ENCODE assay signal across 18 cellular contexts in genomic region chr11:93407777-93408401, GRCh38.
A peak's percentile ranks its signal among the peaks of the same experiment; 100 is the strongest.
DNase-seq lines count a peak whose midpoint lies in the region; ATAC-seq and TF ChIP-seq lines count a peak whose summit lies in the region.
"Had no signal": no experiment of that assay in that cellular context is flagged by ENCODE, and none has a peak within 500 bp of the region (broad histone marks: within the 10 kb centered on the region; RNA-seq: fewer than 3 reads in every experiment).

No MANE protein-coding gene starts in this region.

- TF ChIP-seq RAD21 in IMR-90 (IDR thresholded peaks at IDR 0.05; ENCODE audit: low read length), result no peak

- H3K56ac ChIP-seq in IMR-90 (ENCODE audit: extremely low read depth, insufficient read depth, low read length), result no peak overlapping the region

- TF ChIP-seq CTCF in IMR-90 (conservative IDR thresholded peaks at IDR 0.05; ENCODE audit: low read depth, low read length) (no peak), RWPE1 (conservative IDR thresholded peaks at IDR 0.05; ENCODE audit: low read depth) (no peak), fibroblast of villous mesenchyme (IDR thresholded peaks at IDR 0.05; ENCODE audit: insufficient read depth, low read depth, low read length) (no peak), esophagus squamous epithelium (IDR thresholded peaks at IDR 0.05) (no peak), GM10248 (IDR thresholded peaks at IDR 0.05; ENCODE audit: control extremely low read depth, extremely low read depth, low read depth, missing control alignments) (no peak)

- peak; percentile 0 for DNase-seq in NK-92 treated with Interleukin-12 subunit alpha and Interleukin-12 subunit beta, amount 100 ng/mL, for 24 hours (lab: John Stamatoyannopoulos, UW)
- DNase-seq in NK-92 (lab: John Stamatoyannopoulos, UW; ENCODE audit: unreplicated experiment), result no peak
- peak; percentile 0 for DNase-seq in IMR-90
- DNase-seq in RWPE1 (ENCODE audit: low spot score), result peak; percentile 5
- DNase-seq in fibroblast of villous mesenchyme (ENCODE audit: low read depth), result peak; percentile 17
- no peak for DNase-seq in esophagus squamous epithelium (lab: John Stamatoyannopoulos, UW)
- DNase-seq in GM10248 (ENCODE audit: extremely low spot score), result no peak
- no peak for DNase-seq in T-helper 17 cell
- DNase-seq: brain microvascular endothelial cell, DMS153, H7, kidney glomerular epithelial cell, NCI-H1930, PC-3 had no signal

- no CpG with 5 or more reads among the region's 2 CpGs for WGBS in IMR-90 (ENCODE audit: extremely low coverage in 2 of 2, insufficient read length in 1 of 2), 2 experiments
- WGBS in esophagus squamous epithelium, 2 donors, result 70 to 84% methylated on average over 2 of the region's 2 CpGs

- POLR2A ChIA-PET in IMR-90 (lab: Charles Lee; ENCODE audit: unreplicated experiment), result no interaction called here
- POLR2A ChIA-PET in RWPE1 (lab: Yijun Ruan, JAX; ENCODE audit: low non-redundant PET), result no interaction called here
- POLR2A ChIA-PET in GM10248 (lab: Yijun Ruan, JAX), result no interaction called here

- no peaks in the 10 kb centered on the region for H3K4me1 ChIP-seq in IMR-90 (ENCODE audit: control insufficient read depth, insufficient read depth, low read length)
- H3K4me1 ChIP-seq in esophagus squamous epithelium, result no peaks in the 10 kb centered on the region

- no peak overlapping the region for H3K27ac ChIP-seq in IMR-90 (ENCODE audit: insufficient read depth, low read length)
- no peak overlapping the region for H3K27ac ChIP-seq in RWPE1
- H3K27ac ChIP-seq in esophagus squamous epithelium, result no peak overlapping the region
- H3K27ac ChIP-seq: brain microvascular endothelial cell, C4-2B, neural progenitor cell, SK-N-MC had no signal

- H2BK15ac ChIP-seq in IMR-90 (ENCODE audit: low read depth, low read length), result no peak overlapping the region

- no peak overlapping the region for H3K14ac ChIP-seq in IMR-90 (replicated peaks; ENCODE audit: low read depth, low read length)

- intact Hi-C loops in IMR-90 (cut with micrococcal nuclease), result no loop called here
- intact Hi-C loops in esophagus squamous epithelium (cut with DNase I), result no loop called here

- H3K27me3 ChIP-seq in IMR-90 (ENCODE audit: control insufficient read depth, insufficient read depth, low read length), result no peaks in the 10 kb centered on the region; the same call in 1 of the 2 replicates
- H3K27me3 ChIP-seq in esophagus squamous epithelium, result no peaks in the 10 kb centered on the region
- H3K27me3 ChIP-seq: brain microvascular endothelial cell, neural progenitor cell had no signal

- in situ Hi-C loops in IMR-90 (cut with MboI; ENCODE audit: low sequenced_read_pairs), result no loop called here

- H3K9ac ChIP-seq in IMR-90 (ENCODE audit: low read depth, low read length), result no peak overlapping the region
- H3K9ac ChIP-seq: neural progenitor cell had no signal

- H3K36me3 ChIP-seq in IMR-90 (ENCODE audit: control insufficient read depth, insufficient read depth, low read length) (no peaks in the 10 kb centered on the region), esophagus squamous epithelium (no peaks in the 10 kb centered on the region)
- H3K36me3 ChIP-seq: brain microvascular endothelial cell, neural progenitor cell had no signal

- no peak overlapping the region for H3K4me3 Mint-ChIP-seq in T-helper 17 cell
- H3K4me3 Mint-ChIP-seq: activated naive CD8-positive, alpha-beta T cell; neural progenitor cell had no signal

- no peak overlapping the region for H3K27ac Mint-ChIP-seq in T-helper 17 cell
- H3K27ac Mint-ChIP-seq: activated naive CD8-positive, alpha-beta T cell; neural progenitor cell had no signal

- H3K4me3 ChIP-seq in IMR-90 (ENCODE audit: insufficient read depth, low read depth, low read length) (no peak overlapping the region), fibroblast of villous mesenchyme (ENCODE audit: low read depth, low read length) (no peak overlapping the region), esophagus squamous epithelium (no peak overlapping the region)
- H3K4me3 ChIP-seq: neural progenitor cell, SK-N-MC had no signal

- ATAC-seq in IMR-90 (ENCODE audit: low read depth) (no peak), T-helper 17 cell (no peak)
- ATAC-seq: PC-3 had no signal

- no TSS peak for BruUV-seq in IMR-90 (replicated peaks; lab: Mats Ljungman, UMichigan)

- no peak overlapping the region for H2AK9ac ChIP-seq in IMR-90 (replicated peaks; ENCODE audit: low read depth, low read length, poor library complexity)

- TF ChIP-seq POLR2A in IMR-90 (IDR thresholded peaks at IDR 0.05; ENCODE audit: low read depth, low read length), result no peak
- no peak for TF ChIP-seq POLR2A in esophagus squamous epithelium (IDR thresholded peaks at IDR 0.05)

- H2AK5ac ChIP-seq in IMR-90 (ENCODE audit: low read depth, low read length), result no peak overlapping the region

- H4K8ac ChIP-seq in IMR-90 (ENCODE audit: low read depth in 2 of 2, low read length in 2 of 2), result no peak overlapping the region

- H3K27me3 Mint-ChIP-seq in T-helper 17 cell, result no peaks in the 10 kb centered on the region

- dilution Hi-C loops in IMR-90 (cut with HindIII; ENCODE audit: low sequenced_read_pairs, unreplicated experiment), result no loop called here

- no peaks in the 10 kb centered on the region for H4K20me1 ChIP-seq in IMR-90 (ENCODE audit: insufficient read depth, low read length)

- no peak overlapping the region for H2BK120ac ChIP-seq in IMR-90 (ENCODE audit: low read depth, low read length)

- H3K18ac ChIP-seq in IMR-90 (ENCODE audit: low read depth, low read length), result no peak overlapping the region

- no peak overlapping the region for H3K4ac ChIP-seq in IMR-90 (ENCODE audit: low read depth, low read length)

- no peaks in the 10 kb centered on the region for H3K4me1 Mint-ChIP-seq in T-helper 17 cell

- H3K4me2 ChIP-seq in IMR-90 (ENCODE audit: low read depth, low read length), result no peak overlapping the region
- H3K4me2 ChIP-seq: neural progenitor cell had no signal

- CTCF ChIA-PET in IMR-90 (lab: Yijun Ruan, JAX), result no interaction called here
- CTCF ChIA-PET in RWPE1 (lab: Yijun Ruan, JAX), result no interaction called here
- CTCF ChIA-PET in GM10248 (lab: Yijun Ruan, JAX), result no interaction called here

- H4K91ac ChIP-seq in IMR-90 (ENCODE audit: insufficient read depth, low read depth, low read length), result no peak overlapping the region

- no peak overlapping the region for H4K5ac ChIP-seq in IMR-90 (ENCODE audit: low read depth, low read length)

- H2AFZ ChIP-seq in IMR-90 (replicated peaks; ENCODE audit: low read length, poor library complexity), result no peak overlapping the region
- H2AFZ ChIP-seq: neural progenitor cell had no signal

- H3K9me3 ChIP-seq in IMR-90 (ENCODE audit: control insufficient read depth, insufficient read depth, low read length), result no peaks in the 10 kb centered on the region
- no peaks in the 10 kb centered on the region for H3K9me3 ChIP-seq in esophagus squamous epithelium
- H3K9me3 ChIP-seq in T-helper 17 cell (ENCODE audit: control insufficient read depth, low read length, poor library complexity, severe bottlenecking), result no peaks in the 10 kb centered on the region

- no peaks in the 10 kb centered on the region for H3K79me1 ChIP-seq in IMR-90 (ENCODE audit: low read depth in 1 of 2, low read length in 2 of 2)

- H2BK20ac ChIP-seq in IMR-90 (ENCODE audit: low read depth, low read length), result no peak overlapping the region

- no peak overlapping the region for H3K23ac ChIP-seq in IMR-90 (ENCODE audit: low read depth, low read length)

- H3K9me1 ChIP-seq in IMR-90 (ENCODE audit: insufficient read depth, low read length), result no peaks in the 10 kb centered on the region

- no peak overlapping the region for H2BK5ac ChIP-seq in IMR-90 (ENCODE audit: low read depth, low read length, poor library complexity, severe bottlenecking)

- no peaks in the 10 kb centered on the region for H3K36me3 Mint-ChIP-seq in T-helper 17 cell (ENCODE audit: low read depth)
- H3K36me3 Mint-ChIP-seq: activated naive CD8-positive, alpha-beta T cell; neural progenitor cell had no signal

TF ChIP-seq in IMR-90, 13 proteins besides CTCF, POLR2A, EP300 and RAD21:
- TF ChIP-seq CEBPB (IDR thresholded peaks at IDR 0.05; ENCODE audit: low read depth, low read length) (peak; percentile 87), MAZ (IDR thresholded peaks at IDR 0.05; ENCODE audit: borderline replicate concordance, low read depth, low read length) (no peak), RFX5 (IDR thresholded peaks at IDR 0.05; ENCODE audit: low read depth, low read length) (no peak), BHLHE40 (IDR thresholded peaks at IDR 0.05; ENCODE audit: low read depth, low read length) (no peak)

Comparison
In these comparisons a context has a peak if more than half of its experiments do, and no peak if none do; other contexts are left out.
1. DNase-seq: peak in NK-92 treated with Interleukin-12 subunit alpha and Interleukin-12 subunit beta, amount 100 ng/mL, for 24 hours (single experiment), IMR-90 (single experiment), RWPE1 (single experiment) and fibroblast of villous mesenchyme (single experiment); none in NK-92 (single experiment), esophagus squamous epithelium (single experiment), GM10248 (single experiment) and T-helper 17 cell (0 of 3).